17 cellular contexts compared by ENCODE assay signal in the genomic region with DNA sequence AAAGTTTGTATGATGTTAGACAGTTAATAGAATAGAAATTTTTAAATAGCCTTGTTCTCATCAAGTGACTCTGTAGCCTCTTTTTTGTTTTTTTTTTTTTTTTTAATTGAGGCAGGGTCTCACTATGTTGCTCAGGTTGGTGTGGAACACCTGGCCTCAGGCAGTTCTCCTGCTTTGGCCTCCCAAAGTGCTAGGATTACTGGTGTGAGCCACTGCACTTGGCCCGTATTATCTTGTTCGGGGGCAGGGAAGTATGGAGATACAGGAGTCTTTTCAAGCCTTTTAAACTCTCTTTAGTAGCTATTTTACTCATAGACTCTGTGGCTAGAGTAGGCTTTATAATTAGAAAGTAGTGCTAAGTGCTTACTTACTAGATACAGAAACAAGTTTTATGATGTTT. TPM values are rescaled to one million over a fixed set of nuclear protein-coding genes. Genes with fewer than 3 reads are reported as not detected.
DNase-seq lines count a peak whose midpoint lies in the region; ATAC-seq, FAIRE-seq and TF ChIP-seq lines count a peak whose summit lies in the region.
"Had no signal": no experiment of that assay in that cellular context is flagged by ENCODE, and none has a peak within 500 bp of the region (broad histone marks: within the 10 kb centered on the region; RNA-seq: fewer than 3 reads in every experiment).

No MANE protein-coding gene starts in this region.

- ATAC-seq in heart right ventricle (peak in 3 of 8 donors; percentile 22 to 37 (median 22)), Right ventricle myocardium superior (ENCODE audit: poor library complexity) (no peak), WTC11 (peak; percentile 23; the same call in 1 of the 2 replicates), GM21825 (IDR thresholded peaks at IDR 0.05; ENCODE audit: unreplicated experiment) (no peak)

- no peaks in the 10 kb centered on the region for H4K20me1 ChIP-seq in MM.1S (ENCODE audit: insufficient read depth, low read length)

- no peak for FAIRE-seq in frontal cortex (lab: Jason Lieb, UNC)
- FAIRE-seq: G401.6 had no signal

- no peaks in the 10 kb centered on the region for H3F3A ChIP-seq in MM.1S (ENCODE audit: insufficient read depth, low read length)

- H3K79me2 ChIP-seq in MM.1S (ENCODE audit: low read length), result peaks cover 18% of the 10 kb centered on the region

- CTCF ChIA-PET in WTC11 (lab: Charles Lee), result no interaction called here

- H3K36me3 ChIP-seq in heart right ventricle (peaks cover 0 to 12% (median 0%) of the 10 kb centered on the region in 9 donors), right atrium auricular region (no peaks in the 10 kb centered on the region), MM.1S (replicated peaks; ENCODE audit: insufficient read depth, low read length) (no peaks in the 10 kb centered on the region)
- H3K36me3 ChIP-seq: colonic mucosa, sigmoid colon had no signal

- H3K9me2 ChIP-seq in MM.1S (replicated peaks; ENCODE audit: insufficient read depth, low read length), result no peaks in the 10 kb centered on the region

- no peaks in the 10 kb centered on the region for H3K9me3 ChIP-seq in heart right ventricle
- no peaks in the 10 kb centered on the region for H3K9me3 ChIP-seq in right atrium auricular region
- H3K9me3 ChIP-seq in MM.1S (replicated peaks; ENCODE audit: insufficient read depth, low read length), result no peaks in the 10 kb centered on the region
- H3K9me3 ChIP-seq: colonic mucosa, sigmoid colon had no signal

- intact Hi-C loops in heart right ventricle (cut with DNase I), result no loop called here
- intact Hi-C loops in Right ventricle myocardium superior (cut with DNase I), result no loop called here

- POLR2A ChIA-PET in WTC11 (lab: Charles Lee), result no interaction called here

- H3K36me3 Mint-ChIP-seq in WTC11, result no peaks in the 10 kb centered on the region

- H2AFZ ChIP-seq in MM.1S (ENCODE audit: low read length), result no peak overlapping the region

- H3K4me2 ChIP-seq in MM.1S (ENCODE audit: low read depth, low read length), result no peak overlapping the region

- no peaks in the 10 kb centered on the region for H3K9me3 Mint-ChIP-seq in WTC11

- 47 to 71% methylated on average over 2 of the region's 2 CpGs for WGBS in heart right ventricle, 2 donors

- peaks cover 34% of the 10 kb centered on the region for H3K4me1 Mint-ChIP-seq in WTC11

- H3K4me3 ChIP-seq in heart right ventricle (no peak overlapping the region), right atrium auricular region (no peak overlapping the region), MM.1S (ENCODE audit: low read length) (no peak overlapping the region)
- H3K4me3 ChIP-seq: colonic mucosa, sigmoid colon had no signal

- DNase-seq in heart right ventricle (no peak), Right ventricle myocardium superior (no peak), WTC11 (ENCODE audit: low spot score) (no peak), right atrium auricular region (ENCODE audit: low spot score) (no peak), frontal cortex (ENCODE audit: low spot score in 2 of 2) (no peak), MM.1S (no peak), UCSD-AML1 (lab: John Stamatoyannopoulos, UW; ENCODE audit: unreplicated experiment) (no peak)
- DNase-seq: activated CD4-positive, alpha-beta T cell treated with anti-CD3 and anti-CD28 coated beads, Interleukin-2, amount 50 U/mL, for 4 hours; amygdala; colonic mucosa; COR-L47; NCI-H1694 treated with DMSO at 0.1 percent for 48 hours; nucleus accumbens; sigmoid colon; stimulated activated CD4-positive, alpha-beta T cell treated with anti-CD3 and anti-CD28 coated beads, Interleukin-2, amount 100 ng/mL, for 48 hours had no signal

- no peaks in the 10 kb centered on the region for H3K27me3 Mint-ChIP-seq in WTC11 (ENCODE audit: low read depth)

- no peak overlapping the region for H3K9ac ChIP-seq in MM.1S (ENCODE audit: low read length)

- H3K27me3 ChIP-seq in heart right ventricle (no peaks in the 10 kb centered on the region), right atrium auricular region (no peaks in the 10 kb centered on the region), MM.1S (replicated peaks; ENCODE audit: insufficient read depth, low read length) (no peaks in the 10 kb centered on the region)
- H3K27me3 ChIP-seq: colonic mucosa, sigmoid colon had no signal

- TF ChIP-seq CTCF in heart right ventricle (IDR thresholded peaks at IDR 0.05) (no peak), WTC11 (IDR thresholded peaks at IDR 0.05) (no peak), right atrium auricular region (IDR thresholded peaks at IDR 0.05) (no peak), MM.1S (IDR thresholded peaks at IDR 0.05; ENCODE audit: low read length) (no peak)

- H3K27ac ChIP-seq in heart right ventricle, result peak overlapping the region in 8 of 10 donors; percentile 10 to 67 (median 40)
- H3K27ac ChIP-seq in right atrium auricular region, result peak overlapping the region; percentile 61 to 83
- no peak overlapping the region for H3K27ac ChIP-seq in MM.1S (ENCODE audit: low read length)
- H3K27ac ChIP-seq: colonic mucosa had no signal

- peak overlapping the region; percentile 71; the same call in 1 of the 2 replicates for H3K27ac Mint-ChIP-seq in WTC11

- H3K4me3 Mint-ChIP-seq in WTC11, result no peak overlapping the region

- H3K4me1 ChIP-seq in heart right ventricle (peaks cover 3 to 69% (median 52%) of the 10 kb centered on the region in 9 donors), right atrium auricular region (peaks cover 0 to 56% of the 10 kb centered on the region in 2 donors), MM.1S (ENCODE audit: low read length) (peaks cover 9% of the 10 kb centered on the region; the same call in 1 of the 2 replicates)

TF ChIP-seq in WTC11, 78 proteins besides CTCF, POLR2A, EP300 and RAD21:
- TF ChIP-seq ZNF121 (CRISPR knock-in tag; IDR thresholded peaks at IDR 0.05) (peak; percentile 81), ZNF423 (CRISPR knock-in tag; IDR thresholded peaks at IDR 0.05) (no peak)

RNA-seq across cellular contexts. Expression of gene FBXO34, which starts 31.1 kb away (rescaled TPM):
- 10 to 100 TPM; 16.9 to 26.2 (median 21.2) TPM for total RNA-seq in heart right ventricle
- polyA plus RNA-seq in heart right ventricle, result 10 to 100 TPM in 1 of 2 donors, 1 to 10 TPM in 1; 8.9 to 12.0 TPM
- total RNA-seq in Right ventricle myocardium superior, result 24.6 TPM
- total RNA-seq in WTC11 (2021), result 13.5 to 14.2 TPM (median 13.9 TPM) in 3 replicates
- 10 to 100 TPM; 26.0 to 32.7 TPM for total RNA-seq in right atrium auricular region
- total RNA-seq in frontal cortex, result 45.7 TPM
